ENCODE assay signal across 8 cellular contexts in genomic region chr22:38973289-38974169, GRCh38. TPM values are rescaled to one million over a fixed set of nuclear protein-coding genes. Genes with fewer than 3 reads are reported as not detected.
DNase-seq lines count a peak whose midpoint lies in the region; ATAC-seq and TF ChIP-seq lines count a peak whose summit lies in the region.

No MANE protein-coding gene starts in this region.

- H3K4me1 Mint-ChIP-seq in activated CD4-positive, alpha-beta T cell treated with anti-CD3 and anti-CD28 coated beads, Interleukin-2, amount 10 ng/mL, durations not matched to agents 24 days and 14 days, result peaks cover 11% of the 10 kb centered on the region
- H3K4me1 Mint-ChIP-seq in endodermal cell (no peaks in the 10 kb centered on the region), osteocyte (ENCODE audit: unreplicated experiment) (no peaks in the 10 kb centered on the region)

- H3K4me3 Mint-ChIP-seq in activated CD4-positive, alpha-beta T cell treated with anti-CD3 and anti-CD28 coated beads, Interleukin-2, amount 10 ng/mL, durations not matched to agents 24 days and 14 days, result no peak overlapping the region
- H3K4me3 Mint-ChIP-seq in endodermal cell, result no peak overlapping the region
- H3K4me3 Mint-ChIP-seq in osteocyte (ENCODE audit: unreplicated experiment), result no peak overlapping the region

- H3K9ac ChIP-seq in Karpas-422 (ENCODE audit: low read length) (no peak overlapping the region), endodermal cell (ENCODE audit: extremely low read depth, low read length, poor library complexity, severe bottlenecking) (no peak overlapping the region)

- H3K9me2 ChIP-seq in DOHH2 (replicated peaks; ENCODE audit: control insufficient read depth, low read length) (no peaks in the 10 kb centered on the region), Karpas-422 (replicated peaks; ENCODE audit: insufficient read depth, low read length) (no peaks in the 10 kb centered on the region)

- H2AFZ ChIP-seq in Karpas-422 (ENCODE audit: low read length), result no peak overlapping the region

- H3K27ac Mint-ChIP-seq in activated CD4-positive, alpha-beta T cell treated with anti-CD3 and anti-CD28 coated beads, Interleukin-2, amount 10 ng/mL, durations not matched to agents 24 days and 14 days, result no peak overlapping the region
- H3K27ac Mint-ChIP-seq in endodermal cell (no peak overlapping the region), osteocyte (ENCODE audit: unreplicated experiment) (no peak overlapping the region)

- H3K9me3 ChIP-seq in DOHH2 (ENCODE audit: control insufficient read depth, insufficient read depth, low read length) (no peaks in the 10 kb centered on the region), Karpas-422 (ENCODE audit: low read length) (no peaks in the 10 kb centered on the region), endodermal cell (ENCODE audit: control insufficient read depth, low read length) (peaks cover 20% of the 10 kb centered on the region)

- no peak overlapping the region for H3K4me2 ChIP-seq in DOHH2 (ENCODE audit: low read length)
- H3K4me2 ChIP-seq in Karpas-422 (ENCODE audit: low read depth, low read length, poor library complexity, severe bottlenecking), result no peak overlapping the region

- H3K27ac ChIP-seq in DOHH2 (ENCODE audit: low read depth, low read length) (no peak overlapping the region), Karpas-422 (ENCODE audit: low read length) (no peak overlapping the region), endodermal cell (ENCODE audit: low read depth, low read length) (no peak overlapping the region)

- no peaks in the 10 kb centered on the region for H3K36me3 Mint-ChIP-seq in activated CD4-positive, alpha-beta T cell treated with anti-CD3 and anti-CD28 coated beads, Interleukin-2, amount 10 ng/mL, durations not matched to agents 24 days and 14 days (ENCODE audit: low read depth)
- H3K36me3 Mint-ChIP-seq in endodermal cell (ENCODE audit: low read depth), result no peaks in the 10 kb centered on the region
- no peaks in the 10 kb centered on the region for H3K36me3 Mint-ChIP-seq in osteocyte (ENCODE audit: unreplicated experiment)

- H3K79me2 ChIP-seq in DOHH2 (ENCODE audit: control insufficient read depth, low read length), result no peaks in the 10 kb centered on the region
- H3K79me2 ChIP-seq in Karpas-422 (ENCODE audit: low read length), result no peaks in the 10 kb centered on the region

- intact Hi-C loops in activated CD4-positive, alpha-beta T cell treated with anti-CD3 and anti-CD28 coated beads, Interleukin-2, amount 10 ng/mL, durations not matched to agents 24 days and 14 days (cut with micrococcal nuclease), result loop anchor here (5.0 kb wide), 1 partner anchor 34 kb away; no protein-coding TSS in a partner anchor

- H3K36me3 ChIP-seq in DOHH2 (ENCODE audit: control insufficient read depth, low read length) (no peaks in the 10 kb centered on the region), Karpas-422 (ENCODE audit: insufficient read depth, low read length) (no peaks in the 10 kb centered on the region), endodermal cell (ENCODE audit: control insufficient read depth, insufficient read depth, low read length) (no peaks in the 10 kb centered on the region)

- H3K4me3 ChIP-seq in DOHH2 (ENCODE audit: low read length) (no peak overlapping the region), Karpas-422 (ENCODE audit: low read length) (no peak overlapping the region), endodermal cell (ENCODE audit: low read length) (no peak overlapping the region)

- peak; percentile 74 for DNase-seq in Karpas-422
- DNase-seq in activated CD4-positive, alpha-beta T cell treated with anti-CD3 and anti-CD28 coated beads, Interleukin-2, amount 10 ng/mL, durations not matched to agents 24 days and 14 days, result peak; percentile 89
- DNase-seq in endodermal cell, result peak; percentile 90
- no peak for DNase-seq in osteocyte (ENCODE audit: extremely low spot score, unreplicated experiment)
- DNase-seq in NCI-H526 (lab: John Stamatoyannopoulos, UW), result no peak
- no peak for DNase-seq in NOMO-1 treated with DMSO at 0.1 percent for 48 hours (lab: John Stamatoyannopoulos, UW; ENCODE audit: unreplicated experiment)

- peaks cover 19% of the 10 kb centered on the region for H3K27me3 Mint-ChIP-seq in activated CD4-positive, alpha-beta T cell treated with anti-CD3 and anti-CD28 coated beads, Interleukin-2, amount 10 ng/mL, durations not matched to agents 24 days and 14 days
- peaks cover 9% of the 10 kb centered on the region for H3K27me3 Mint-ChIP-seq in endodermal cell (ENCODE audit: insufficient read depth)
- H3K27me3 Mint-ChIP-seq in osteocyte (ENCODE audit: unreplicated experiment), result peaks cover 29% of the 10 kb centered on the region

- peaks cover 7% of the 10 kb centered on the region for H3K9me3 Mint-ChIP-seq in activated CD4-positive, alpha-beta T cell treated with anti-CD3 and anti-CD28 coated beads, Interleukin-2, amount 10 ng/mL, durations not matched to agents 24 days and 14 days
- H3K9me3 Mint-ChIP-seq in endodermal cell, result peaks cover 36% of the 10 kb centered on the region
- H3K9me3 Mint-ChIP-seq in osteocyte (ENCODE audit: unreplicated experiment), result peaks cover 4% of the 10 kb centered on the region

- ATAC-seq in HG03196 (IDR thresholded peaks at IDR 0.05; ENCODE audit: unreplicated experiment), result no peak

- WGBS in endodermal cell (ENCODE audit: insufficient coverage in 1 of 2, insufficient read length in 1 of 2), 2 experiments, result 37 to 60% methylated on average over 11 to 15 of the region's 15 CpGs

- no peaks in the 10 kb centered on the region for H4K20me1 ChIP-seq in DOHH2 (ENCODE audit: control insufficient read depth, insufficient read depth, low read depth, low read length)
- no peaks in the 10 kb centered on the region for H4K20me1 ChIP-seq in Karpas-422 (ENCODE audit: insufficient read depth, low read depth, low read length)

- H3K27me3 ChIP-seq in DOHH2 (ENCODE audit: control insufficient read depth, low read length), result peaks cover 21% of the 10 kb centered on the region; the same call in 1 of the 2 replicates
- no peaks in the 10 kb centered on the region for H3K27me3 ChIP-seq in Karpas-422 (ENCODE audit: low read length)
- no peaks in the 10 kb centered on the region for H3K27me3 ChIP-seq in endodermal cell (ENCODE audit: control insufficient read depth, insufficient read depth, low read length, poor library complexity, severe bottlenecking)

- H3F3A ChIP-seq in DOHH2 (ENCODE audit: control insufficient read depth, insufficient read depth), result no peaks in the 10 kb centered on the region

- TF ChIP-seq CTCF in DOHH2 (IDR thresholded peaks at IDR 0.05; ENCODE audit: low read depth, low read length, poor library complexity, severe bottlenecking) (peak; percentile 88), endodermal cell (conservative IDR thresholded peaks at IDR 0.05) (peak; percentile 88), osteocyte (IDR thresholded peaks at IDR 0.05) (peak; percentile 75)

- H3K4me1 ChIP-seq in DOHH2 (ENCODE audit: control insufficient read depth, low read length) (no peaks in the 10 kb centered on the region), Karpas-422 (ENCODE audit: low read length) (peaks cover 4% of the 10 kb centered on the region), endodermal cell (ENCODE audit: control insufficient read depth, insufficient read depth, low read length) (no peaks in the 10 kb centered on the region)

RNA-seq across cellular contexts. Expression of gene APOBEC3B, which starts 8.6 kb away (rescaled TPM):
- total RNA-seq in Karpas-422 (2014; rRNA removed; shearing (Covaris generic); ENCODE audit: low replicate concordance), result not detected in 2 replicates
- 25.4 and 26.1 TPM in 2 replicates for total RNA-seq in activated CD4-positive, alpha-beta T cell treated with anti-CD3 and anti-CD28 coated beads, Interleukin-2, amount 10 ng/mL, durations not matched to agents 24 days and 14 days
- 1 to 10 TPM; 4.1 to 5.4 TPM for total RNA-seq in endodermal cell
- polyA plus RNA-seq in endodermal cell (2013, experiment 1 of 2), result 2.2 TPM
- polyA plus RNA-seq in endodermal cell (2013, experiment 2 of 2), result 3.0 TPM
- total RNA-seq in osteocyte, result 4.2 and 4.9 TPM in 2 replicates

RNA-seq across cellular contexts. Expression of gene APOBEC3A, which starts 16.1 kb away (rescaled TPM):
- not detected in 2 replicates for total RNA-seq in Karpas-422 (2014; rRNA removed; shearing (Covaris generic); ENCODE audit: low replicate concordance)
- not detected in 2 replicates for total RNA-seq in activated CD4-positive, alpha-beta T cell treated with anti-CD3 and anti-CD28 coated beads, Interleukin-2, amount 10 ng/mL, durations not matched to agents 24 days and 14 days
- total RNA-seq in endodermal cell, result not detected
- 0.28 TPM for polyA plus RNA-seq in endodermal cell (2013, experiment 1 of 2)
- polyA plus RNA-seq in endodermal cell (2013, experiment 2 of 2), result not detected
- not detected in 2 replicates for total RNA-seq in osteocyte

RNA-seq across cellular contexts. Expression of gene APOBEC3C, which starts 40.5 kb away (rescaled TPM):
- total RNA-seq in Karpas-422 (2014; rRNA removed; shearing (Covaris generic); ENCODE audit: low replicate concordance), result 6.2 TPM in 2 replicates
- total RNA-seq in activated CD4-positive, alpha-beta T cell treated with anti-CD3 and anti-CD28 coated beads, Interleukin-2, amount 10 ng/mL, durations not matched to agents 24 days and 14 days, result 73.6 and 74.8 TPM in 2 replicates
- total RNA-seq in endodermal cell (10 to 100 TPM; 26.1 to 27.4 TPM), osteocyte (30.7 and 32.4 TPM in 2 replicates)
- 12.4 TPM for polyA plus RNA-seq in endodermal cell (2013, experiment 1 of 2)
- polyA plus RNA-seq in endodermal cell (2013, experiment 2 of 2), result 13.7 TPM

RNA-seq across cellular contexts. Expression of gene APOBEC3D, which starts 47.4 kb away (rescaled TPM):
- total RNA-seq in Karpas-422 (2014; rRNA removed; shearing (Covaris generic); ENCODE audit: low replicate concordance), result 2.1 and 4.3 TPM in 2 replicates
- total RNA-seq in activated CD4-positive, alpha-beta T cell treated with anti-CD3 and anti-CD28 coated beads, Interleukin-2, amount 10 ng/mL, durations not matched to agents 24 days and 14 days, result 26.2 and 26.7 TPM in 2 replicates
- 10 to 100 TPM in 1 of 2 donors, 1 to 10 TPM in 1; 8.6 to 14.4 TPM for total RNA-seq in endodermal cell
- 2.6 TPM for polyA plus RNA-seq in endodermal cell (2013, experiment 1 of 2)
- polyA plus RNA-seq in endodermal cell (2013, experiment 2 of 2), result 7.1 TPM
- 2.8 TPM in 2 replicates for total RNA-seq in osteocyte

Comparison
In these comparisons a context has a peak if more than half of its experiments do, and no peak if none do; other contexts are left out.
1. DNase-seq: peak in Karpas-422 (single experiment), activated CD4-positive, alpha-beta T cell treated with anti-CD3 and anti-CD28 coated beads, Interleukin-2, amount 10 ng/mL, durations not matched to agents 24 days and 14 days (single experiment) and endodermal cell (single experiment); none in osteocyte (single experiment), NCI-H526 (0 of 2) and NOMO-1 treated with DMSO at 0.1 percent for 48 hours (single experiment).
2. Peak in every context shown above with its lines, with median percentiles within 50 percentile points of each other: CTCF ChIP-seq.